Comparison of ENCODE assay signal across 8 cellular contexts in genomic region chr11:65113361-65113756, GRCh38. TPM values are rescaled to one million over a fixed set of nuclear protein-coding genes. Genes with fewer than 3 reads are reported as not detected.
A peak's percentile ranks its signal among the peaks of the same experiment; 100 is the strongest.
DNase-seq lines count a peak whose midpoint lies in the region; TF ChIP-seq lines count a peak whose summit lies in the region.

No MANE protein-coding gene starts in this region.

- no peaks in the 10 kb centered on the region for H3K9me3 Mint-ChIP-seq in activated naive CD4-positive, alpha-beta T cell treated with anti-CD3 and anti-CD28 coated beads, Interleukin-2, amount 50 U/mL, for 24 hours
- no peaks in the 10 kb centered on the region for H3K9me3 Mint-ChIP-seq in activated T-helper 1 cell treated with anti-CD3 and anti-CD28 coated beads, Interleukin-12 subunit alpha, Interleukin-12 subunit beta, Interleukin-2, Interleukin-4 antibody, amounts not matched to agents 30 ng/mL and 10 ng/mL and 1 ng/mL, durations not matched to agents 14 hours and 24 hours and 36 hours

- H3K4me1 Mint-ChIP-seq in activated naive CD4-positive, alpha-beta T cell treated with anti-CD3 and anti-CD28 coated beads, Interleukin-2, amount 50 U/mL, for 24 hours = peaks cover 49% of the 10 kb centered on the region
- peaks cover 39% of the 10 kb centered on the region for H3K4me1 Mint-ChIP-seq in activated T-helper 1 cell treated with anti-CD3 and anti-CD28 coated beads, Interleukin-12 subunit alpha, Interleukin-12 subunit beta, Interleukin-2, Interleukin-4 antibody, amounts not matched to agents 30 ng/mL and 10 ng/mL and 1 ng/mL, durations not matched to agents 14 hours and 24 hours and 36 hours (ENCODE audit: low read depth)

- DNase-seq in activated naive CD4-positive, alpha-beta T cell (lab: John Stamatoyannopoulos, UW) = no peak
- no peak for DNase-seq in activated T-helper 1 cell treated with anti-CD3 and anti-CD28 coated beads, Interleukin-12 subunit alpha, Interleukin-12 subunit beta, Interleukin-2, Interleukin-4 antibody, amounts not matched to agents 30 ng/mL and 10 ng/mL and 1 ng/mL, durations not matched to agents 14 hours and 24 hours and 36 hours (ENCODE audit: low spot score)
- DNase-seq in kidney glomerular epithelial cell (lab: John Stamatoyannopoulos, UW) = peak; percentile 34
- DNase-seq in transverse colon = no peak
- no peak for DNase-seq in cerebellar cortex (ENCODE audit: low spot score)
- DNase-seq in iPS-NIHi7 (ENCODE audit: extremely low spot score) = no peak
- no peak for DNase-seq in medulla oblongata (ENCODE audit: extremely low spot score)

- no peaks in the 10 kb centered on the region for H3K27me3 ChIP-seq in transverse colon

- no peak for TF ChIP-seq EP300 in transverse colon (IDR thresholded peaks at IDR 0.05; ENCODE audit: low read depth)

- H3K4me3 Mint-ChIP-seq in activated naive CD4-positive, alpha-beta T cell treated with anti-CD3 and anti-CD28 coated beads, Interleukin-2, amount 50 U/mL, for 24 hours = peak overlapping the region; percentile 87
- peak overlapping the region; percentile 92 for H3K4me3 Mint-ChIP-seq in activated T-helper 1 cell treated with anti-CD3 and anti-CD28 coated beads, Interleukin-12 subunit alpha, Interleukin-12 subunit beta, Interleukin-2, Interleukin-4 antibody, amounts not matched to agents 30 ng/mL and 10 ng/mL and 1 ng/mL, durations not matched to agents 14 hours and 24 hours and 36 hours

- no peak for TF ChIP-seq POLR2A in transverse colon (IDR thresholded peaks at IDR 0.05)

- no peaks in the 10 kb centered on the region for H3K9me3 ChIP-seq in transverse colon

- peaks cover 0 to 5% (median 0%) of the 10 kb centered on the region in 4 donors for H3K36me3 ChIP-seq in transverse colon

- 5 to 20% methylated on average over 4 to 14 of the region's 14 CpGs for WGBS in transverse colon (ENCODE audit: low coverage in 1 of 2), 2 donors

- TF ChIP-seq CTCF in transverse colon (IDR thresholded peaks at IDR 0.05) = no peak

- in situ Hi-C loops in transverse colon (cut with MboI; ENCODE audit: low pct_ligation_motif_present in 1 of 4, low pct_unique_long_range_greater_than_20kb in 1 of 4, low sequenced_read_pairs in 3 of 4) = no loop called here

- peaks cover 20 to 52% (median 34%) of the 10 kb centered on the region in 4 donors for H3K4me1 ChIP-seq in transverse colon

- peaks cover 7% of the 10 kb centered on the region for H3K36me3 Mint-ChIP-seq in activated naive CD4-positive, alpha-beta T cell treated with anti-CD3 and anti-CD28 coated beads, Interleukin-2, amount 50 U/mL, for 24 hours
- H3K36me3 Mint-ChIP-seq in activated T-helper 1 cell treated with anti-CD3 and anti-CD28 coated beads, Interleukin-12 subunit alpha, Interleukin-12 subunit beta, Interleukin-2, Interleukin-4 antibody, amounts not matched to agents 30 ng/mL and 10 ng/mL and 1 ng/mL, durations not matched to agents 14 hours and 24 hours and 36 hours (ENCODE audit: low read depth) = peaks cover 17% of the 10 kb centered on the region

- intact Hi-C loops in activated T-helper 1 cell treated with anti-CD3 and anti-CD28 coated beads, Interleukin-12 subunit alpha, Interleukin-12 subunit beta, Interleukin-2, Interleukin-4 antibody, amounts not matched to agents 30 ng/mL and 10 ng/mL and 1 ng/mL, durations not matched to agents 14 hours and 24 hours and 36 hours (cut with micrococcal nuclease) = loop anchor here (5.0 to 10.0 kb wide), 2 partner anchors 311 to 501 kb away; partner anchors contain the start of genes MAP3K11, MAP4K2 and PCNX3
- intact Hi-C loops in transverse colon (cut with DNase I; ENCODE audit: low total_unique reads) = loop anchor here (5.0 kb wide), 1 partner anchor 101 kb away; the partner anchor contains the start of gene ARL2

- H3K27me3 Mint-ChIP-seq in activated naive CD4-positive, alpha-beta T cell treated with anti-CD3 and anti-CD28 coated beads, Interleukin-2, amount 50 U/mL, for 24 hours = no peaks in the 10 kb centered on the region
- H3K27me3 Mint-ChIP-seq in activated T-helper 1 cell treated with anti-CD3 and anti-CD28 coated beads, Interleukin-12 subunit alpha, Interleukin-12 subunit beta, Interleukin-2, Interleukin-4 antibody, amounts not matched to agents 30 ng/mL and 10 ng/mL and 1 ng/mL, durations not matched to agents 14 hours and 24 hours and 36 hours (ENCODE audit: insufficient read depth) = peaks cover 2% of the 10 kb centered on the region

- peak overlapping the region in 3 of 4 donors; percentile 37 to 57 (median 48) for H3K4me3 ChIP-seq in transverse colon

- H3K27ac Mint-ChIP-seq in activated naive CD4-positive, alpha-beta T cell treated with anti-CD3 and anti-CD28 coated beads, Interleukin-2, amount 50 U/mL, for 24 hours = peak overlapping the region; percentile 84
- H3K27ac Mint-ChIP-seq in activated T-helper 1 cell treated with anti-CD3 and anti-CD28 coated beads, Interleukin-12 subunit alpha, Interleukin-12 subunit beta, Interleukin-2, Interleukin-4 antibody, amounts not matched to agents 30 ng/mL and 10 ng/mL and 1 ng/mL, durations not matched to agents 14 hours and 24 hours and 36 hours = peak overlapping the region; percentile 76

- H3K27ac ChIP-seq in transverse colon = peak overlapping the region; percentile 76 to 85 (median 80)

RNA-seq across cellular contexts. Expression of gene TM7SF2, which starts 1.7 kb away (rescaled TPM):
- 32.2 and 32.8 TPM in 2 replicates for total RNA-seq in activated T-helper 1 cell treated with anti-CD3 and anti-CD28 coated beads, Interleukin-12 subunit alpha, Interleukin-12 subunit beta, Interleukin-2, Interleukin-4 antibody, amounts not matched to agents 30 ng/mL and 10 ng/mL and 1 ng/mL, durations not matched to agents 14 hours and 24 hours and 36 hours
- 10 to 100 TPM; 29.4 to 59.5 (median 42.3) TPM for total RNA-seq in transverse colon

RNA-seq across cellular contexts. Expression of gene ZNHIT2, which starts 4.1 kb away (rescaled TPM):
- total RNA-seq in activated T-helper 1 cell treated with anti-CD3 and anti-CD28 coated beads, Interleukin-12 subunit alpha, Interleukin-12 subunit beta, Interleukin-2, Interleukin-4 antibody, amounts not matched to agents 30 ng/mL and 10 ng/mL and 1 ng/mL, durations not matched to agents 14 hours and 24 hours and 36 hours = 20.8 and 22.1 TPM in 2 replicates
- total RNA-seq in transverse colon = 10 to 100 TPM in 3 of 4 donors, 1 to 10 TPM in 1; 9.6 to 40.8 (median 12.2) TPM

RNA-seq across cellular contexts. Expression of gene FAU, which starts 8.6 kb away (rescaled TPM):
- 1,004 and 1,020 TPM in 2 replicates for total RNA-seq in activated T-helper 1 cell treated with anti-CD3 and anti-CD28 coated beads, Interleukin-12 subunit alpha, Interleukin-12 subunit beta, Interleukin-2, Interleukin-4 antibody, amounts not matched to agents 30 ng/mL and 10 ng/mL and 1 ng/mL, durations not matched to agents 14 hours and 24 hours and 36 hours
- total RNA-seq in transverse colon = 100 to 1,000 TPM; 594 to 986 (median 662) TPM

RNA-seq across cellular contexts. Expression of gene MRPL49, which starts 8.8 kb away (rescaled TPM):
- total RNA-seq in activated T-helper 1 cell treated with anti-CD3 and anti-CD28 coated beads, Interleukin-12 subunit alpha, Interleukin-12 subunit beta, Interleukin-2, Interleukin-4 antibody, amounts not matched to agents 30 ng/mL and 10 ng/mL and 1 ng/mL, durations not matched to agents 14 hours and 24 hours and 36 hours = 76.0 and 76.4 TPM in 2 replicates
- 100 to 1,000 TPM in 1 of 4 donors, 10 to 100 TPM in 3; 10.5 to 119 (median 60.9) TPM for total RNA-seq in transverse colon

RNA-seq across cellular contexts. Expression of gene VPS51, which starts 17.3 kb away (rescaled TPM):
- 137 and 139 TPM in 2 replicates for total RNA-seq in activated T-helper 1 cell treated with anti-CD3 and anti-CD28 coated beads, Interleukin-12 subunit alpha, Interleukin-12 subunit beta, Interleukin-2, Interleukin-4 antibody, amounts not matched to agents 30 ng/mL and 10 ng/mL and 1 ng/mL, durations not matched to agents 14 hours and 24 hours and 36 hours
- 100 to 1,000 TPM; 252 to 560 (median 437) TPM for total RNA-seq in transverse colon
